In genomic region chr11:123653405-123653996, GRCh38 we compare ENCODE assay signal across 8 cellular contexts. TPM values are rescaled to one million over a fixed set of nuclear protein-coding genes. Genes with fewer than 3 reads are reported as not detected.
DNase-seq lines count a peak whose midpoint lies in the region; ATAC-seq, FAIRE-seq and TF ChIP-seq lines count a peak whose summit lies in the region.

No MANE protein-coding gene starts in this region.

- no peak overlapping the region for H2BK20ac ChIP-seq in H1 (ENCODE audit: low read length)

- FAIRE-seq in H1 (lab: Jason Lieb, UNC): no peak

- H3K9ac ChIP-seq in H1 (replicated peaks in 1 of 4; ENCODE audit: extremely low read depth in 1 of 4, low read depth in 3 of 4, low read length in 3 of 4) (no peak overlapping the region), neuronal stem cell (ENCODE audit: low read depth, low read length, poor library complexity) (no peak overlapping the region)

- H4K8ac ChIP-seq in H1 (ENCODE audit: extremely low read depth, insufficient read depth, low read length) (no peak overlapping the region), neuronal stem cell (ENCODE audit: low read depth, low read length) (no peak overlapping the region)

- CTCF ChIA-PET in H1 (lab: Charles Lee; ENCODE audit: partially characterized antibody): interaction anchor here (0.7 to 11.7 kb wide), 11 partner anchors 9 to 416 kb away, joined by 3 to 197 read pairs (median 4); no protein-coding TSS in a partner anchor

- H2BK12ac ChIP-seq in H1 (ENCODE audit: low read depth, low read length) (no peak overlapping the region), neuronal stem cell (ENCODE audit: low read length) (no peak overlapping the region)

- H3K79me1 ChIP-seq in H1 (ENCODE audit: low read depth, low read length): no peaks in the 10 kb centered on the region
- no peaks in the 10 kb centered on the region for H3K79me1 ChIP-seq in neuronal stem cell (ENCODE audit: low read depth, low read length)

- H2AFZ ChIP-seq in H1 (ENCODE audit: low read length) (no peak overlapping the region; the same call in 1 of the 2 replicates), neuronal stem cell (ENCODE audit: low read length) (peak overlapping the region; percentile 98)

- no peaks in the 10 kb centered on the region for H3K79me2 ChIP-seq in H1 (ENCODE audit: control insufficient read depth in 1 of 2, insufficient read depth in 2 of 2, low read length in 2 of 2)

- no peaks in the 10 kb centered on the region for H4K20me1 ChIP-seq in H1 (replicated peaks in 1 of 2; ENCODE audit: control insufficient read depth in 1 of 2, insufficient read depth in 2 of 2, low read length in 2 of 2)

- H3K4me2 ChIP-seq in H1 (ENCODE audit: insufficient read depth in 1 of 2, low read depth in 2 of 2, low read length in 2 of 2) (peak overlapping the region; percentile 81 to 93), neuronal stem cell (ENCODE audit: insufficient read depth, low read length, poor library complexity, severe bottlenecking) (peak overlapping the region; percentile 100)

- H2AK5ac ChIP-seq in H1 (ENCODE audit: low read depth, low read length): no peak overlapping the region
- no peak overlapping the region for H2AK5ac ChIP-seq in neuronal stem cell (ENCODE audit: low read depth, low read length)

- H3K4me3 ChIP-seq in H1 (ENCODE audit: extremely low read depth in 1 of 4, insufficient read depth in 2 of 4, low read depth in 3 of 4, low read length in 4 of 4) (peak overlapping the region; percentile 75 to 80 (median 78)), neuronal stem cell (ENCODE audit: low read length in 2 of 2) (peak overlapping the region; percentile 61 to 80)

- POLR2A ChIA-PET in H1 (lab: Charles Lee; ENCODE audit: partially characterized antibody): interaction anchor here (1.8 kb wide), 1 partner anchor 9 kb away, joined by 3 read pairs; no protein-coding TSS in a partner anchor

- H3K9me3 ChIP-seq in H1 (ENCODE audit: insufficient read depth in 2 of 2, low read depth in 1 of 2, low read length in 1 of 2): no peaks in the 10 kb centered on the region
- no peaks in the 10 kb centered on the region for H3K9me3 ChIP-seq in neuronal stem cell (replicated peaks in 1 of 2; ENCODE audit: control insufficient read depth in 2 of 2, insufficient read depth in 1 of 2, low read depth in 1 of 2, low read length in 2 of 2)

- H3K56ac ChIP-seq in H1 (replicated peaks; ENCODE audit: insufficient read length, low read depth, low read length): no peak overlapping the region

- DNase-seq in DMS79 (lab: John Stamatoyannopoulos, UW) (peak; percentile 16), NCI-H1105 treated with DMSO at 0.1 percent for 48 hours (lab: John Stamatoyannopoulos, UW) (peak; percentile 69), H1 (ENCODE audit: low read depth in 1 of 2, low spot score in 2 of 2) (no peak), neuronal stem cell (ENCODE audit: low spot score) (no peak), LoVo (ENCODE audit: low spot score) (no peak), NCI-H1048 (lab: John Stamatoyannopoulos, UW) (no peak), KG1 (lab: John Stamatoyannopoulos, UW) (no peak)

- H2BK5ac ChIP-seq in H1 (ENCODE audit: low read depth, low read length): no peak overlapping the region
- H2BK5ac ChIP-seq in neuronal stem cell (ENCODE audit: low read length): no peak overlapping the region

- ATAC-seq in GM19395 (IDR thresholded peaks at IDR 0.05; ENCODE audit: unreplicated experiment): no peak

- WGBS in H1 (ENCODE audit: extremely low coverage in 1 of 2, insufficient coverage in 1 of 2, insufficient read length in 1 of 2, insufficient replicate concordance in 2 of 2, low coverage in 1 of 2, low lambda C conversion rate in 2 of 2, missing lambda C conversion rate in 1 of 2), 2 experiments: 14% methylated on average over 21 of the region's 21 CpGs; no CpG with 5 or more reads in 1 of the 2 experiments
- no CpG with 5 or more reads among the region's 21 CpGs for WGBS in neuronal stem cell (ENCODE audit: extremely low coverage in 2 of 2, insufficient read length in 2 of 2, insufficient replicate concordance in 1 of 2), 2 donors

- H3K27ac ChIP-seq in H1 (ENCODE audit: low read depth, low read length): no peak overlapping the region
- H3K27ac ChIP-seq in neuronal stem cell (replicated peaks; ENCODE audit: low read length): no peak overlapping the region

- peak; percentile 16 to 29 (median 28) for TF ChIP-seq CTCF in H1 (IDR thresholded peaks at IDR 0.05; ENCODE audit: control extremely low read depth in 1 of 3, insufficient read depth in 1 of 3, low read depth in 1 of 3, low read length in 3 of 3)

- H3K4me1 ChIP-seq in H1 (replicated peaks in 1 of 4; ENCODE audit: control insufficient read depth in 3 of 4, insufficient read depth in 4 of 4, low read length in 3 of 4): peaks cover 0 to 3% (median 1%) of the 10 kb centered on the region in 4 experiments; a peak in 3 of 7 replicates
- peaks cover 4% of the 10 kb centered on the region in 2 donors for H3K4me1 ChIP-seq in neuronal stem cell (ENCODE audit: control insufficient read depth in 2 of 2, insufficient read depth in 1 of 2, low read depth in 1 of 2, low read length in 2 of 2)

- H3K14ac ChIP-seq in H1 (ENCODE audit: insufficient read length) (no peak overlapping the region), neuronal stem cell (ENCODE audit: low read length) (no peak overlapping the region)

- H3K23ac ChIP-seq in H1 (ENCODE audit: insufficient read length) (no peak overlapping the region), neuronal stem cell (ENCODE audit: low read depth, low read length, poor library complexity) (no peak overlapping the region)

- no peak for TF ChIP-seq EP300 in H1 (IDR thresholded peaks at IDR 0.05; ENCODE audit: borderline replicate concordance in 1 of 2, low read depth in 2 of 2, low read length in 2 of 2)

- H3K4ac ChIP-seq in H1 (replicated peaks; ENCODE audit: insufficient read length, low read depth, low read length) (no peak overlapping the region), neuronal stem cell (ENCODE audit: low read length) (no peak overlapping the region)

- H4K91ac ChIP-seq in H1 (replicated peaks; ENCODE audit: insufficient read length, low read length): no peak overlapping the region
- no peak overlapping the region for H4K91ac ChIP-seq in neuronal stem cell (ENCODE audit: low read depth, low read length, poor library complexity)

- H2BK120ac ChIP-seq in H1 (replicated peaks; ENCODE audit: low read depth, low read length) (no peak overlapping the region), neuronal stem cell (ENCODE audit: low read depth, low read length) (no peak overlapping the region)

- peaks cover 7% of the 10 kb centered on the region; the same call in 1 of the 2 replicates for H3K23me2 ChIP-seq in H1 (ENCODE audit: low read depth, low read length)

- no peak overlapping the region for H3K18ac ChIP-seq in H1 (ENCODE audit: extremely low read depth, low read length)
- H3K18ac ChIP-seq in neuronal stem cell (ENCODE audit: low read length): no peak overlapping the region

- no peak overlapping the region for H2BK15ac ChIP-seq in H1 (ENCODE audit: low read length)
- no peak overlapping the region for H2BK15ac ChIP-seq in neuronal stem cell (ENCODE audit: low read length)

- H3K27me3 ChIP-seq in H1 (replicated peaks in 1 of 4; ENCODE audit: control insufficient read depth in 3 of 4, extremely low read depth in 1 of 4, insufficient read depth in 3 of 4, low read length in 3 of 4) (peaks cover 8 to 32% (median 21%) of the 10 kb centered on the region in 4 experiments), neuronal stem cell (ENCODE audit: control insufficient read depth in 3 of 3, insufficient read depth in 3 of 3, low read depth in 1 of 3, low read length in 3 of 3) (peaks cover 0 to 69% (median 19%) of the 10 kb centered on the region in 3 experiments)

- no peaks in the 10 kb centered on the region for H3K36me3 ChIP-seq in H1 (ENCODE audit: control insufficient read depth in 2 of 4, insufficient read depth in 4 of 4, low read length in 3 of 4)
- H3K36me3 ChIP-seq in neuronal stem cell (replicated peaks in 1 of 2; ENCODE audit: control insufficient read depth in 2 of 2, insufficient read depth in 2 of 2, low read length in 2 of 2): no peaks in the 10 kb centered on the region

- TF ChIP-seq RAD21 in H1 (IDR thresholded peaks at IDR 0.05 in 1 of 2, conservative IDR thresholded peaks at IDR 0.05 in 1 of 2; ENCODE audit: low read depth in 2 of 2, low read length in 2 of 2): 0 out of 4 replicates have a peak, but pooled peaks of 1 of the 2 experiments have one; percentile 11

- TF ChIP-seq POLR2A in H1 (IDR thresholded peaks at IDR 0.05; ENCODE audit: control extremely low read depth in 1 of 2, low read depth in 2 of 2, low read length in 2 of 2): no peak

- H4K5ac ChIP-seq in H1 (ENCODE audit: insufficient read length, low read depth, low read length): no peak overlapping the region

TF ChIP-seq in H1, 55 proteins besides CTCF, POLR2A, EP300 and RAD21:
- TF ChIP-seq MAFK (IDR thresholded peaks at IDR 0.05; ENCODE audit: low read depth, low read length) (no peak), CREB1 (IDR thresholded peaks at IDR 0.05) (no peak), SIX5 (IDR thresholded peaks at IDR 0.05; ENCODE audit: low read depth, low read length) (no peak), RBBP5 (IDR thresholded peaks at IDR 0.05; ENCODE audit: borderline replicate concordance, low read depth, low read length) (no peak), EGR1 (IDR thresholded peaks at IDR 0.05; ENCODE audit: borderline replicate concordance, low read depth, low read length) (no peak), SP1 (IDR thresholded peaks at IDR 0.05; ENCODE audit: low read depth, low read length) (no peak)

RNA-seq across cellular contexts. Expression of gene SCN3B, which starts 0.9 kb away (rescaled TPM):
- 0.82 and 1.1 TPM in 2 replicates for total RNA-seq in H1 (2021; fragmentation: NEBNext Ultra II Directional; extraction: Animal tissue kit (Norgen Biotek cat#: 25700))
- polyA plus RNA-seq in H1 (2011; rRNA removed): 0.46 and 0.67 TPM in 2 replicates
- polyA plus RNA-seq in H1 (2011; cell fraction: cytosol; rRNA removed): 0.56 TPM
- polyA plus RNA-seq in H1 (2011; cell fraction: nucleus; rRNA removed): 0.43 TPM
- polyA plus RNA-seq in H1 (2012, experiment 1 of 2): 0.37 to 0.79 TPM (median 0.56 TPM) in 4 replicates
- polyA plus RNA-seq in H1 (2012, experiment 2 of 2): 0.14 TPM
- 0.63 TPM for polyA plus RNA-seq in H1 (2013, experiment 1 of 2)
- polyA plus RNA-seq in H1 (2013, experiment 2 of 2): 0.64 TPM
- 0.41 and 0.61 TPM in 2 replicates for polyA minus RNA-seq in H1 (2011; rRNA and poly(A)+ RNA removed)
- polyA minus RNA-seq in H1 (2011; cell fraction: cytosol; rRNA and poly(A)+ RNA removed): 0.29 TPM
- polyA minus RNA-seq in H1 (2011; cell fraction: nucleus; rRNA and poly(A)+ RNA removed): 0.70 TPM
- polyA plus RNA-seq in neuronal stem cell (2013, experiment 1 of 2): 0.29 TPM
- polyA plus RNA-seq in neuronal stem cell (2013, experiment 2 of 2): 0.24 TPM

Comparison
In these comparisons a context has a peak if more than half of its experiments do, and no peak if none do; other contexts are left out.
1. DNase-seq: peak in DMS79 (single experiment) and NCI-H1105 treated with DMSO at 0.1 percent for 48 hours (single experiment); none in H1 (0 of 2), neuronal stem cell (single experiment), LoVo (single experiment), NCI-H1048 (single experiment) and KG1 (single experiment).